In genomic region chr13:98771838-98772611, GRCh38 we compare ENCODE assay signal across 1 cellular context.
A peak's percentile ranks its signal among the peaks of the same experiment; 100 is the strongest.
TF ChIP-seq lines count a peak whose summit lies in the region.

No MANE protein-coding gene starts in this region.

TF ChIP-seq in HEK293, 187 proteins besides CTCF, POLR2A, EP300 and RAD21:
- TF ChIP-seq ATF2 (tag by site-specific recombination; IDR thresholded peaks at IDR 0.05; ENCODE audit: low read depth) = peak; percentile 42; the same call in 1 of the 2 replicates
- no peak for TF ChIP-seq REPIN1 (tag by site-specific recombination; IDR thresholded peaks at IDR 0.05; ENCODE audit: low read depth)
- TF ChIP-seq ZNF146 (tag by site-specific recombination; IDR thresholded peaks at IDR 0.05) = 0 out of 2 replicates have a peak, but pooled peaks have one; percentile 21
- TF ChIP-seq ZIC2 (tag by site-specific recombination; IDR thresholded peaks at IDR 0.05) = peak; percentile 24; the same call in 1 of the 2 replicates
- no peak for TF ChIP-seq YY1 (tag by site-specific recombination; IDR thresholded peaks at IDR 0.05)
- TF ChIP-seq ZNF24 (tag by site-specific recombination; IDR thresholded peaks at IDR 0.05) = no peak
- no peak for TF ChIP-seq ZNF571 (tag by site-specific recombination; IDR thresholded peaks at IDR 0.05)
- TF ChIP-seq ZXDB (tag by site-specific recombination; IDR thresholded peaks at IDR 0.05) = no peak
- no peak for TF ChIP-seq ZNF350 (tag by site-specific recombination; IDR thresholded peaks at IDR 0.05)
- TF ChIP-seq KLF16 (tag by site-specific recombination; IDR thresholded peaks at IDR 0.05) = no peak
- TF ChIP-seq ZNF777 (tag by site-specific recombination; IDR thresholded peaks at IDR 0.05; ENCODE audit: borderline replicate concordance) = no peak
- no peak for TF ChIP-seq GLI2 (tag by site-specific recombination; IDR thresholded peaks at IDR 0.05; ENCODE audit: borderline replicate concordance, low read depth)
- no peak for TF ChIP-seq ZNF623 (tag by site-specific recombination; IDR thresholded peaks at IDR 0.05)
- no peak for TF ChIP-seq ZNF514 (tag by site-specific recombination; IDR thresholded peaks at IDR 0.05)
- no peak for TF ChIP-seq ZNF610 (tag by site-specific recombination; IDR thresholded peaks at IDR 0.05; ENCODE audit: borderline replicate concordance)
- no peak for TF ChIP-seq ZNF2 (tag by site-specific recombination; IDR thresholded peaks at IDR 0.05)
- TF ChIP-seq IKZF3 (tag by site-specific recombination; IDR thresholded peaks at IDR 0.05) = no peak
- TF ChIP-seq RBAK (tag by site-specific recombination; IDR thresholded peaks at IDR 0.05) = no peak
- peak; percentile 35; the same call in 1 of the 2 replicates for TF ChIP-seq REST (tag by site-specific recombination; IDR thresholded peaks at IDR 0.05)
- no peak for TF ChIP-seq OSR2 (tag by site-specific recombination; IDR thresholded peaks at IDR 0.05)
- TF ChIP-seq ZNF423 (tag by site-specific recombination; IDR thresholded peaks at IDR 0.05) = no peak
- TF ChIP-seq HOXD13 (CRISPR knock-in tag; IDR thresholded peaks at IDR 0.05; ENCODE audit: borderline replicate concordance) = no peak
- TF ChIP-seq ZNF776 (tag by site-specific recombination; IDR thresholded peaks at IDR 0.05; ENCODE audit: borderline replicate concordance) = no peak
- TF ChIP-seq ZNF169 (tag by site-specific recombination; IDR thresholded peaks at IDR 0.05) = no peak
- TF ChIP-seq ZBTB26 (tag by site-specific recombination; optimal IDR thresholded peaks at IDR 0.05) = no peak
- no peak for TF ChIP-seq PRDM4 (tag by site-specific recombination; IDR thresholded peaks at IDR 0.05)
